In the genomic region with DNA sequence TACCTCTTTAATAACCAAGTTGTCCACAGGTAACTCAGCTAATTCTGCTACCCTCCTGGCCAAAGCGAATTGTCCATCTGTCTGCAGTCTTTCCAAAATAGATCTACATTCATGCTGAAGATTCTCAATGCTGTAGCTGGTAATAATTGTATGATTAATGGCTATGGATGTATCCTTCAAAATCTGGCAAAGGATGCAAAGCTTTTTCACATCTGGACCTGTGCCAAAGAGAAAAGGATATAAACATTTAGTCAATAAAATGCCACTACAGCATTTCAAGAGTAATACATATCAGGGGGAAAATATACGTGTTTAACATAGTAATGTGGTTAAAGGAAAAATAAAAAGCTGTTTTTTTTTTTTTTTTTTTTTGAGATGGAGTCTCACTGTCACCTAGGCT, we compare ENCODE assay signal across 31 cellular contexts.
"Had no signal": no experiment of that assay in that cellular context is flagged by ENCODE, and none has a peak within 500 bp of the region (broad histone marks: within the 10 kb centered on the region; RNA-seq: fewer than 3 reads in every experiment).

No MANE protein-coding gene starts in this region.

- ATAC-seq: naive thymus-derived CD8-positive, alpha-beta T cell; natural killer cell treated with Interleukin-12 subunit alpha and Interleukin-12 subunit beta and Interleukin-15 and Interleukin-18, amount 100 ng/mL, for 72 hours; psoas muscle; right cardiac atrium; right lobe of liver; stimulated activated memory B cell treated with anti-CD40 and anti-IgM and Interleukin-4, amounts not matched to agents 10 μg/mL and 1 μg/mL and 100 μg/mL, for 72 hours; stimulated activated naive CD8-positive, alpha-beta T cell treated with anti-CD3 and anti-CD28 coated beads, Interleukin-15, amount 100 ng/mL, for 72 hours; stimulated activated naive CD8-positive, alpha-beta T cell treated with anti-CD3 and anti-CD28 coated beads, Interleukin-15, Interleukin-2, amounts not matched to agents 100 U/mL and 50 U/mL, for 24 hours; upper lobe of right lung had no signal

- H2AFZ ChIP-seq: parathyroid adenoma had no signal

- H3K4me3 ChIP-seq: ovary, psoas muscle, right lobe of liver, sigmoid colon, suprapubic skin, testis, tibial artery, transverse colon, upper lobe of right lung, uterus had no signal

- H3K9me3 ChIP-seq: neutrophil, ovary, psoas muscle, right lobe of liver, sigmoid colon, suprapubic skin, testis, tibial artery, transverse colon, upper lobe of right lung, uterus had no signal

- H3K9ac ChIP-seq: parathyroid adenoma had no signal

- H3K4me1 Mint-ChIP-seq: nephron progenitor cell, neural crest cell had no signal

- DNase-seq: naive thymus-derived CD8-positive, alpha-beta T cell; nephron progenitor cell; nucleus accumbens; ovary; posterior cingulate gyrus; psoas muscle; right cardiac atrium; right lobe of liver; sigmoid colon; small intestine; stimulated activated CD4-positive, alpha-beta T cell treated with anti-CD3 and anti-CD28 coated beads, Interleukin-15, amount 100 ng/mL, for 24 hours; stimulated activated CD4-positive, alpha-beta T cell treated with anti-CD3 and anti-CD28 coated beads, Interleukin-2, amount 100 ng/mL, for 24 hours; stimulated activated CD4-positive, alpha-beta T cell treated with anti-CD3 and anti-CD28 coated beads, Interleukin-2, amount 100 ng/mL, for 48 hours; stimulated activated CD4-positive, alpha-beta T cell treated with anti-CD3 and anti-CD28 coated beads, Interleukin-4, amount 100 ng/mL, for 24 hours; stimulated activated naive CD4-positive, alpha-beta T cell; stimulated activated naive CD8-positive, alpha-beta T cell treated with anti-CD3 and anti-CD28 coated beads, Interleukin-15, amount 100 ng/mL, for 72 hours; stimulated activated naive CD8-positive, alpha-beta T cell treated with anti-CD3 and anti-CD28 coated beads, Interleukin-15, Interleukin-2, amounts not matched to agents 100 U/mL and 50 U/mL, for 24 hours; substantia nigra; testis; tibial artery; transverse colon; upper lobe of right lung; uterus had no signal

- H3K27ac ChIP-seq: neutrophil, ovary, parathyroid adenoma, psoas muscle, right lobe of liver, sigmoid colon, suprapubic skin, testis, tibial artery, transverse colon, upper lobe of right lung, uterus had no signal

- H3K27me3 ChIP-seq: neutrophil, ovary, right lobe of liver, sigmoid colon, suprapubic skin, testis, tibial artery, transverse colon, upper lobe of right lung, uterus had no signal

- H3K27me3 Mint-ChIP-seq: naive thymus-derived CD8-positive, alpha-beta T cell; natural killer cell treated with Interleukin-12 subunit alpha and Interleukin-12 subunit beta and Interleukin-15 and Interleukin-18, amount 100 ng/mL, for 72 hours; progenitor cell of endocrine pancreas; stimulated activated memory B cell treated with anti-CD40 and anti-IgM and Interleukin-4, amounts not matched to agents 10 μg/mL and 1 μg/mL and 100 μg/mL, for 72 hours; stimulated activated naive CD8-positive, alpha-beta T cell treated with anti-CD3 and anti-CD28 coated beads, Interleukin-15, amount 100 ng/mL, for 72 hours; type B pancreatic cell had no signal

- H3K4me3 Mint-ChIP-seq: naive thymus-derived CD8-positive, alpha-beta T cell; natural killer cell treated with Interleukin-12 subunit alpha and Interleukin-12 subunit beta and Interleukin-15 and Interleukin-18, amount 100 ng/mL, for 72 hours; nephron progenitor cell; neural crest cell; stimulated activated memory B cell treated with anti-CD40 and anti-IgM and Interleukin-4, amounts not matched to agents 10 μg/mL and 1 μg/mL and 100 μg/mL, for 72 hours; stimulated activated naive CD8-positive, alpha-beta T cell treated with anti-CD3 and anti-CD28 coated beads, Interleukin-15, amount 100 ng/mL, for 72 hours; type B pancreatic cell had no signal

- H3K36me3 ChIP-seq: ovary, uterus had no signal

- H3K79me2 ChIP-seq: parathyroid adenoma had no signal

- FAIRE-seq: small intestine had no signal

- H3K9me3 Mint-ChIP-seq: naive thymus-derived CD8-positive, alpha-beta T cell; natural killer cell treated with Interleukin-12 subunit alpha and Interleukin-12 subunit beta and Interleukin-15 and Interleukin-18, amount 100 ng/mL, for 72 hours; nephron progenitor cell; neural crest cell; stimulated activated memory B cell treated with anti-CD40 and anti-IgM and Interleukin-4, amounts not matched to agents 10 μg/mL and 1 μg/mL and 100 μg/mL, for 72 hours; stimulated activated naive CD8-positive, alpha-beta T cell treated with anti-CD3 and anti-CD28 coated beads, Interleukin-15, amount 100 ng/mL, for 72 hours; type B pancreatic cell had no signal

- H3K4me1 ChIP-seq: parathyroid adenoma, psoas muscle, right lobe of liver, sigmoid colon, testis, tibial artery, transverse colon, upper lobe of right lung, uterus had no signal

- H3K27ac Mint-ChIP-seq: natural killer cell treated with Interleukin-12 subunit alpha and Interleukin-12 subunit beta and Interleukin-15 and Interleukin-18, amount 100 ng/mL, for 72 hours; nephron progenitor cell; progenitor cell of endocrine pancreas; stimulated activated memory B cell treated with anti-CD40 and anti-IgM and Interleukin-4, amounts not matched to agents 10 μg/mL and 1 μg/mL and 100 μg/mL, for 72 hours; stimulated activated naive CD8-positive, alpha-beta T cell treated with anti-CD3 and anti-CD28 coated beads, Interleukin-15, amount 100 ng/mL, for 72 hours; type B pancreatic cell had no signal
